Comparison of ENCODE assay signal across 30 cellular contexts in genomic region chr12:49587174-49587908, GRCh38. TPM values are rescaled to one million over a fixed set of nuclear protein-coding genes. Genes with fewer than 3 reads are reported as not detected.
DNase-seq lines count a peak whose midpoint lies in the region; ATAC-seq and TF ChIP-seq lines count a peak whose summit lies in the region.
"Had no signal": no experiment of that assay in that cellular context is flagged by ENCODE, and none has a peak within 500 bp of the region (broad histone marks: within the 10 kb centered on the region; RNA-seq: fewer than 3 reads in every experiment).

No MANE protein-coding gene starts in this region.

- H3K4me1 ChIP-seq in DND-41 (ENCODE audit: insufficient read depth, low read length): no peaks in the 10 kb centered on the region
- peaks cover 4% of the 10 kb centered on the region for H3K4me1 ChIP-seq in osteoblast (ENCODE audit: insufficient read depth, low read length)
- peaks cover 2% of the 10 kb centered on the region for H3K4me1 ChIP-seq in suprapubic skin
- H3K4me1 ChIP-seq: lower lobe of right lung, parathyroid adenoma had no signal

- H3K27ac ChIP-seq in DND-41 (ENCODE audit: low read length): no peak overlapping the region
- H3K27ac ChIP-seq in osteoblast (ENCODE audit: low read depth, low read length): no peak overlapping the region
- no peak overlapping the region for H3K27ac ChIP-seq in suprapubic skin
- H3K27ac ChIP-seq: gastrocnemius medialis, KMS-11, lower lobe of right lung, parathyroid adenoma, right atrium auricular region, spleen, stomach had no signal

- no peak overlapping the region for H2AFZ ChIP-seq in DND-41 (ENCODE audit: low read depth, low read length)
- H2AFZ ChIP-seq in osteoblast (ENCODE audit: low read length): no peak overlapping the region
- H2AFZ ChIP-seq: parathyroid adenoma had no signal

- peaks cover 32% of the 10 kb centered on the region for H3K4me1 Mint-ChIP-seq in dendritic cell treated with granulocyte-macrophage colony-stimulating factor and Interleukin-4, amounts not matched to agents 40 ng/mL and 50 ng/mL, for 4 days (ENCODE audit: low read depth)
- H3K4me1 Mint-ChIP-seq: activated naive CD4-positive, alpha-beta T cell treated with anti-CD3 and anti-CD28 coated beads, Interleukin-2, amount 50 U/mL, for 24 hours had no signal

- H3K79me2 ChIP-seq in DND-41 (ENCODE audit: insufficient read depth, low read length) (no peaks in the 10 kb centered on the region), osteoblast (ENCODE audit: insufficient read depth, low read length) (peaks cover under 1% of the 10 kb centered on the region)

- ATAC-seq in DND-41 (ENCODE audit: insufficient read depth, low read depth) (no peak), HG03520 (IDR thresholded peaks at IDR 0.05; ENCODE audit: unreplicated experiment) (no peak)
- ATAC-seq: gastrocnemius medialis, mucosa of descending colon had no signal

- H3K27me3 Mint-ChIP-seq in dendritic cell treated with granulocyte-macrophage colony-stimulating factor and Interleukin-4, amounts not matched to agents 40 ng/mL and 50 ng/mL, for 4 days: no peaks in the 10 kb centered on the region
- H3K27me3 Mint-ChIP-seq: activated naive CD4-positive, alpha-beta T cell treated with anti-CD3 and anti-CD28 coated beads, Interleukin-2, amount 50 U/mL, for 24 hours; natural killer cell treated with Interleukin-12 subunit alpha and Interleukin-12 subunit beta and Interleukin-15 and Interleukin-18, amount 100 ng/mL, for 72 hours had no signal

- H3K36me3 ChIP-seq in DND-41 (ENCODE audit: insufficient read depth, low read length): peaks cover 29% of the 10 kb centered on the region; the same call in 1 of the 2 replicates
- no peaks in the 10 kb centered on the region for H3K36me3 ChIP-seq in osteoblast (ENCODE audit: insufficient read depth, low read length)
- H3K36me3 ChIP-seq in suprapubic skin: peaks cover 9% of the 10 kb centered on the region

- no peak for TF ChIP-seq POLR2A in suprapubic skin (IDR thresholded peaks at IDR 0.05)

- no peak overlapping the region for H3K4me2 ChIP-seq in DND-41 (ENCODE audit: insufficient read depth, low read length)
- no peak overlapping the region for H3K4me2 ChIP-seq in osteoblast (ENCODE audit: insufficient read depth, low read length)
- H3K4me2 ChIP-seq: BLaER1, KMS-11 had no signal

- H3K9me3 ChIP-seq in DND-41 (ENCODE audit: insufficient read depth, low read length, severe bottlenecking): no peaks in the 10 kb centered on the region
- no peaks in the 10 kb centered on the region for H3K9me3 ChIP-seq in osteoblast (ENCODE audit: low read depth, low read length)
- H3K9me3 ChIP-seq in suprapubic skin: no peaks in the 10 kb centered on the region
- H3K9me3 ChIP-seq: gastrocnemius medialis, lower lobe of right lung, mucosa of descending colon, right atrium auricular region, stomach had no signal

- 95% methylated on average over 7 of the region's 11 CpGs for WGBS in suprapubic skin

- no peak overlapping the region for H3K9ac ChIP-seq in DND-41 (ENCODE audit: low read depth, low read length)
- H3K9ac ChIP-seq: BLaER1, KMS-11, parathyroid adenoma had no signal

- intact Hi-C loops in dendritic cell treated with granulocyte-macrophage colony-stimulating factor and Interleukin-4, amounts not matched to agents 40 ng/mL and 50 ng/mL, for 4 days (cut with micrococcal nuclease): no loop called here

- H3K36me3 Mint-ChIP-seq in dendritic cell treated with granulocyte-macrophage colony-stimulating factor and Interleukin-4, amounts not matched to agents 40 ng/mL and 50 ng/mL, for 4 days (ENCODE audit: low read depth): peaks cover 14% of the 10 kb centered on the region

- H3K27ac Mint-ChIP-seq in dendritic cell treated with granulocyte-macrophage colony-stimulating factor and Interleukin-4, amounts not matched to agents 40 ng/mL and 50 ng/mL, for 4 days: peak overlapping the region; percentile 25
- H3K27ac Mint-ChIP-seq: activated naive CD4-positive, alpha-beta T cell treated with anti-CD3 and anti-CD28 coated beads, Interleukin-2, amount 50 U/mL, for 24 hours; activated T-helper 2 cell treated with anti-CD3 and anti-CD28 coated beads, Interferon-gamma antibody, Interleukin-2, Interleukin-4, amounts not matched to agents 10 μg/mL and 5 μg/mL and 100 μg/mL, durations not matched to agents 14 hours and 24 hours and 36 hours; natural killer cell treated with Interleukin-12 subunit alpha and Interleukin-12 subunit beta and Interleukin-15 and Interleukin-18, amount 100 ng/mL, for 72 hours had no signal

- H3K9me3 Mint-ChIP-seq in dendritic cell treated with granulocyte-macrophage colony-stimulating factor and Interleukin-4, amounts not matched to agents 40 ng/mL and 50 ng/mL, for 4 days: peaks cover 8% of the 10 kb centered on the region
- H3K9me3 Mint-ChIP-seq: natural killer cell treated with Interleukin-12 subunit alpha and Interleukin-12 subunit beta and Interleukin-15 and Interleukin-18, amount 100 ng/mL, for 72 hours had no signal

- TF ChIP-seq CTCF in DND-41 (IDR thresholded peaks at IDR 0.05; ENCODE audit: borderline replicate concordance, extremely low read depth, low read length, poor library complexity, severe bottlenecking): peak; percentile 22
- TF ChIP-seq CTCF in osteoblast (IDR thresholded peaks at IDR 0.05; ENCODE audit: extremely low read depth, low read depth, low read length): peak; percentile 15
- TF ChIP-seq CTCF in suprapubic skin (IDR thresholded peaks at IDR 0.05): no peak

- DNase-seq in DND-41 (no peak), HuH-7.5 (ENCODE audit: low spot score) (peak; percentile 23), osteoblast (ENCODE audit: insufficient read length, low spot score, missing footprints) (no peak), amygdala (lab: John Stamatoyannopoulos, UW) (no peak), SIG-M5 (lab: John Stamatoyannopoulos, UW) (no peak), suprapubic skin (ENCODE audit: low spot score in 2 of 2) (no peak)
- DNase-seq: activated CD4-positive, alpha-beta T cell treated with anti-CD3 and anti-CD28 coated beads for 48 hours; DMS153; gastrocnemius medialis; kidney glomerular epithelial cell; lower lobe of right lung; mucosa of descending colon; NCI-H1436; NCI-H2081; NCI-H345; NCI-H69; Right ventricle myocardium superior; spleen; stimulated activated CD4-positive, alpha-beta T cell treated with anti-CD3 and anti-CD28 coated beads, Interleukin-2, amount 100 ng/mL, for 24 hours; stomach had no signal

- H3K27me3 ChIP-seq in DND-41 (ENCODE audit: insufficient read depth, low read length, poor library complexity): no peaks in the 10 kb centered on the region
- no peaks in the 10 kb centered on the region for H3K27me3 ChIP-seq in osteoblast (ENCODE audit: insufficient read depth, low read length)
- H3K27me3 ChIP-seq in suprapubic skin: no peaks in the 10 kb centered on the region
- H3K27me3 ChIP-seq: BLaER1, gastrocnemius medialis, right atrium auricular region, spleen, stomach, tibial nerve had no signal

- H3K4me3 ChIP-seq in DND-41 (ENCODE audit: low read depth in 1 of 2, low read length in 2 of 2): no peak overlapping the region
- H3K4me3 ChIP-seq in osteoblast (ENCODE audit: insufficient read depth, low read length): no peak overlapping the region
- no peak overlapping the region for H3K4me3 ChIP-seq in suprapubic skin
- H3K4me3 ChIP-seq: BLaER1, gastrocnemius medialis, lower lobe of right lung, mucosa of descending colon, right atrium auricular region, spleen, stomach, tibial nerve had no signal

- H4K20me1 ChIP-seq in DND-41 (ENCODE audit: insufficient read depth, low read length): peaks cover 5% of the 10 kb centered on the region; the same call in 1 of the 2 replicates
- peaks cover under 1% of the 10 kb centered on the region for H4K20me1 ChIP-seq in osteoblast (ENCODE audit: insufficient read depth, low read length)
- H4K20me1 ChIP-seq: BLaER1 had no signal

- no peak for TF ChIP-seq EP300 in suprapubic skin (IDR thresholded peaks at IDR 0.05)

- no peak overlapping the region for H3K4me3 Mint-ChIP-seq in dendritic cell treated with granulocyte-macrophage colony-stimulating factor and Interleukin-4, amounts not matched to agents 40 ng/mL and 50 ng/mL, for 4 days
- H3K4me3 Mint-ChIP-seq: activated naive CD4-positive, alpha-beta T cell treated with anti-CD3 and anti-CD28 coated beads, Interleukin-2, amount 50 U/mL, for 24 hours; natural killer cell treated with Interleukin-12 subunit alpha and Interleukin-12 subunit beta and Interleukin-15 and Interleukin-18, amount 100 ng/mL, for 72 hours had no signal

RNA-seq across cellular contexts. Expression of gene FAM186B, which starts 18.1 kb away (rescaled TPM):
- total RNA-seq in osteoblast (0.59 and 0.72 TPM in 2 replicates), suprapubic skin (1 to 10 TPM in 2 of 4 donors, under 1 TPM in 1, not detected in 1; 0.44 to 1.9 (median 1.1) TPM)

RNA-seq across cellular contexts. Expression of gene MCRS1, which starts 19.4 kb away (rescaled TPM):
- 51.0 and 56.5 TPM in 2 replicates for total RNA-seq in osteoblast
- 10 to 100 TPM; 42.4 to 73.6 (median 61.1) TPM for total RNA-seq in suprapubic skin

RNA-seq across cellular contexts. Expression of gene PRPF40B, which starts 36.0 kb away (rescaled TPM):
- total RNA-seq in osteoblast (11.6 and 12.4 TPM in 2 replicates), suprapubic skin (10 to 100 TPM; 10.1 to 38.9 (median 15.4) TPM)

RNA-seq across cellular contexts. Expression of gene KCNH3, which starts 48.5 kb away (rescaled TPM):
- total RNA-seq in osteoblast (not detected in 2 replicates), suprapubic skin (1 to 10 TPM in 1 of 4 donors, under 1 TPM in 3; 0.15 to 1.0 (median 0.43) TPM)
- total RNA-seq: gastrocnemius medialis had no signal

Comparison
In these comparisons a context has a peak if more than half of its experiments do, and no peak if none do; other contexts are left out.
1. CTCF ChIP-seq: peak in DND-41 (single experiment) and osteoblast (single experiment); none in suprapubic skin (0 of 2).